In genomic region chr9:122828965-122829284, GRCh38 we compare ENCODE assay signal across 1 cellular context.
TF ChIP-seq lines count a peak whose summit lies in the region.

No MANE protein-coding gene starts in this region.

TF ChIP-seq in H1, 55 proteins besides CTCF, POLR2A, EP300 and RAD21:
- 0 out of 2 replicates have a peak, but pooled peaks have one; percentile 9 for TF ChIP-seq KDM1A (IDR thresholded peaks at IDR 0.05; ENCODE audit: borderline replicate concordance, low read length)
